23 cellular contexts compared by ENCODE assay signal in the genomic region with DNA sequence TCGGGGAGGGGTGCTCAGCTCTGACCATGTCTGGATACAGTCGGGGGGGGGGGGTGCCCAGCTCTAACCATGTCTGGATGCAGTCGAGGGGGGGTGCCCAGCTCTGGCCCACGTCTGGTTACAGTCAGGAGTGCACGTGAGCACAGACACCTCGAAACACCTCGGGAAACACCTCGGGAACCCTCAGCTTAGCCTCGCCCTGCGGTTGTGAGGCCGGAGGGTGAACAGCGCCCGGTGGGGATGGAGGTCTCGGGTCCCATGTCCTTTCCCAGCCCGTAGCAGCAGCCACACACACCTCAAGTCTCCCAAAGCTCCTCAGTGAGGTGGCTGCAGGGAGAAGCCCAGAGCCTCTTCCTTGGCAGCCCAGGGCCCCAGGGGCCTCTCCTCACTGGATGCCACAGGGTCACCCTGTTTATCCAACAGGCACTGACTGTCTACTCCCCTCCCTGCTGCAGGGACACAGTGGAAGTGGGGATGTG. TPM values are rescaled to one million over a fixed set of nuclear protein-coding genes. Genes with fewer than 3 reads are reported as not detected.
DNase-seq lines count a peak whose midpoint lies in the region; ATAC-seq and TF ChIP-seq lines count a peak whose summit lies in the region.
"Had no signal": no experiment of that assay in that cellular context is flagged by ENCODE, and none has a peak within 500 bp of the region (broad histone marks: within the 10 kb centered on the region; RNA-seq: fewer than 3 reads in every experiment).

No MANE protein-coding gene starts in this region.

- H3K4me3 ChIP-seq in CD8-positive, alpha-beta memory T cell (ENCODE audit: low read length), result peak overlapping the region; percentile 91
- H3K4me3 ChIP-seq in H7 (ENCODE audit: insufficient read depth, low read depth, low read length), result no peak overlapping the region
- H3K4me3 ChIP-seq: breast epithelium, GM12878, ovary, PC-9, SJSA1, testis had no signal

- peaks cover 26% of the 10 kb centered on the region for H3K4me1 Mint-ChIP-seq in activated CD8-positive, alpha-beta memory T cell treated with anti-CD3 and anti-CD28 coated beads, Interleukin-2, amount 10 ng/mL, durations not matched to agents 7 days and 5 days
- peaks cover 16 to 52% (median 19%) of the 10 kb centered on the region in 3 donors for H3K4me1 Mint-ChIP-seq in CD8-positive, alpha-beta memory T cell
- H3K4me1 Mint-ChIP-seq in central memory CD8-positive, alpha-beta T cell, result peaks cover 19% of the 10 kb centered on the region
- peaks cover 17 to 43% of the 10 kb centered on the region in 2 donors for H3K4me1 Mint-ChIP-seq in natural killer cell

- H3K4me1 ChIP-seq in CD8-positive, alpha-beta memory T cell (ENCODE audit: insufficient read depth, low read length), result peaks cover 25% of the 10 kb centered on the region
- H3K4me1 ChIP-seq: SJSA1 had no signal

- ATAC-seq in activated CD8-positive, alpha-beta memory T cell treated with anti-CD3 and anti-CD28 coated beads, Interleukin-2, amount 10 ng/mL, durations not matched to agents 7 days and 5 days, result no peak
- ATAC-seq in central memory CD8-positive, alpha-beta T cell (replicated peaks; ENCODE audit: extremely low read depth, poor library complexity, severe bottlenecking), result no peak
- no peak for ATAC-seq in natural killer cell
- no peak for ATAC-seq in GM21515 (IDR thresholded peaks at IDR 0.05; ENCODE audit: unreplicated experiment)
- ATAC-seq: GM12878; stimulated activated naive B cell treated with anti-CD40 and anti-IgM and Interleukin-4, amounts not matched to agents 10 μg/mL and 1 μg/mL and 100 μg/mL, for 72 hours had no signal

- CTCF ChIA-PET in activated CD8-positive, alpha-beta memory T cell treated with anti-CD3 and anti-CD28 coated beads, Interleukin-2, amount 10 ng/mL, durations not matched to agents 7 days and 5 days (lab: Charles Lee), result interaction anchor here (7.9 kb wide), 1 partner anchor 38 kb away, joined by 74 read pairs; a partner anchor contains a TSS
- CTCF ChIA-PET in CD8-positive, alpha-beta memory T cell (lab: Charles Lee), result interaction anchor here (10.3 kb wide), 1 partner anchor 34 kb away, joined by 158 read pairs; a partner anchor contains a TSS

- H3K36me3 ChIP-seq in CD8-positive, alpha-beta memory T cell (ENCODE audit: insufficient read depth, low read length), result no peaks in the 10 kb centered on the region
- no peaks in the 10 kb centered on the region for H3K36me3 ChIP-seq in H7 (replicated peaks; ENCODE audit: control insufficient read depth, insufficient read depth, low read length)
- H3K36me3 ChIP-seq: breast epithelium, ovary, SJSA1 had no signal

- TF ChIP-seq CTCF in natural killer cell (IDR thresholded peaks at IDR 0.05), result no peak

- no peaks in the 10 kb centered on the region for H3K27me3 Mint-ChIP-seq in activated CD8-positive, alpha-beta memory T cell treated with anti-CD3 and anti-CD28 coated beads, Interleukin-2, amount 10 ng/mL, durations not matched to agents 7 days and 5 days
- H3K27me3 Mint-ChIP-seq in CD8-positive, alpha-beta memory T cell, result no peaks in the 10 kb centered on the region
- no peaks in the 10 kb centered on the region for H3K27me3 Mint-ChIP-seq in central memory CD8-positive, alpha-beta T cell
- H3K27me3 Mint-ChIP-seq in natural killer cell (ENCODE audit: low read depth in 2 of 2), result no peaks in the 10 kb centered on the region
- H3K27me3 Mint-ChIP-seq: IgD-negative memory B cell had no signal

- no peaks in the 10 kb centered on the region for H3K9me3 ChIP-seq in CD8-positive, alpha-beta memory T cell (ENCODE audit: low read length)
- H3K9me3 ChIP-seq: breast epithelium, ovary, SJSA1, testis had no signal

- no peaks in the 10 kb centered on the region for H3K9me3 Mint-ChIP-seq in activated CD8-positive, alpha-beta memory T cell treated with anti-CD3 and anti-CD28 coated beads, Interleukin-2, amount 10 ng/mL, durations not matched to agents 7 days and 5 days (ENCODE audit: low read depth)
- H3K9me3 Mint-ChIP-seq in CD8-positive, alpha-beta memory T cell, result no peaks in the 10 kb centered on the region
- H3K9me3 Mint-ChIP-seq in central memory CD8-positive, alpha-beta T cell, result no peaks in the 10 kb centered on the region
- H3K9me3 Mint-ChIP-seq in natural killer cell, result no peaks in the 10 kb centered on the region
- H3K9me3 Mint-ChIP-seq: dendritic cell treated with granulocyte-macrophage colony-stimulating factor and Interleukin-4, amounts not matched to agents 40 ng/mL and 50 ng/mL, for 4 days; IgD-negative memory B cell; stimulated activated naive B cell treated with anti-CD40 and anti-IgM and Interleukin-4, amounts not matched to agents 10 μg/mL and 1 μg/mL and 100 μg/mL, for 72 hours had no signal

- POLR2A ChIA-PET in CD8-positive, alpha-beta memory T cell (lab: Charles Lee), result interaction anchor here (0.6 to 5.4 kb wide), 3 partner anchors 9 to 94 kb away, joined by 3 to 71 read pairs (median 3); a partner anchor contains a TSS

- H3K4me3 Mint-ChIP-seq in activated CD8-positive, alpha-beta memory T cell treated with anti-CD3 and anti-CD28 coated beads, Interleukin-2, amount 10 ng/mL, durations not matched to agents 7 days and 5 days, result peak overlapping the region; percentile 94
- peak overlapping the region; percentile 80 to 98 (median 87) for H3K4me3 Mint-ChIP-seq in CD8-positive, alpha-beta memory T cell
- H3K4me3 Mint-ChIP-seq in central memory CD8-positive, alpha-beta T cell, result peak overlapping the region; percentile 92
- peak overlapping the region; percentile 96 for H3K4me3 Mint-ChIP-seq in natural killer cell

- intact Hi-C loops in natural killer cell (cut with micrococcal nuclease), result no loop called here

- H3K27ac ChIP-seq in CD8-positive, alpha-beta memory T cell (ENCODE audit: low read depth, low read length), result peak overlapping the region; percentile 31
- H3K27ac ChIP-seq: breast epithelium, C4-2B, ovary, PC-9, SJSA1, testis had no signal

- no peaks in the 10 kb centered on the region for H3K27me3 ChIP-seq in CD8-positive, alpha-beta memory T cell (ENCODE audit: insufficient read depth, low read length, poor library complexity, severe bottlenecking)
- H3K27me3 ChIP-seq in H7 (ENCODE audit: control insufficient read depth, insufficient read depth, low read length), result peaks cover 20% of the 10 kb centered on the region; the same call in 1 of the 2 replicates
- H3K27me3 ChIP-seq: breast epithelium, ovary, testis had no signal

- H3K27ac Mint-ChIP-seq in activated CD8-positive, alpha-beta memory T cell treated with anti-CD3 and anti-CD28 coated beads, Interleukin-2, amount 10 ng/mL, durations not matched to agents 7 days and 5 days, result no peak overlapping the region
- peak overlapping the region in 4 of 8 donors; percentile 29 to 89 (median 86) for H3K27ac Mint-ChIP-seq in CD8-positive, alpha-beta memory T cell
- no peak overlapping the region for H3K27ac Mint-ChIP-seq in central memory CD8-positive, alpha-beta T cell (ENCODE audit: low read depth)
- H3K27ac Mint-ChIP-seq in natural killer cell, result peak overlapping the region in 1 of 2 donors; percentile 63
- H3K27ac Mint-ChIP-seq: IgD-negative memory B cell; stimulated activated naive B cell treated with anti-CD40 and anti-IgM and Interleukin-4, amounts not matched to agents 10 μg/mL and 1 μg/mL and 100 μg/mL, for 72 hours had no signal

- no peak for DNase-seq in activated CD8-positive, alpha-beta memory T cell treated with anti-CD3 and anti-CD28 coated beads, Interleukin-2, amount 10 ng/mL, durations not matched to agents 7 days and 5 days
- DNase-seq in activated CD8-positive, alpha-beta memory T cell treated with anti-CD3 and anti-CD28 coated beads for 24 hours, result no peak
- peak in 1 of 5 donors; percentile 38 for DNase-seq in CD8-positive, alpha-beta memory T cell
- DNase-seq in central memory CD8-positive, alpha-beta T cell (ENCODE audit: low spot score in 2 of 2), result peak in 1 of 2 donors; percentile 7
- peak; percentile 13 for DNase-seq in natural killer cell
- DNase-seq in H7, result no peak
- no peak for DNase-seq in putamen (ENCODE audit: low spot score)
- DNase-seq: DMS153; head of caudate nucleus; NCI-H1694; PC-9; stimulated activated naive B cell treated with anti-CD40 and anti-IgM and Interleukin-4, amounts not matched to agents 10 μg/mL and 1 μg/mL and 100 μg/mL, for 72 hours; testis had no signal

- peaks cover 2% of the 10 kb centered on the region for H3K36me3 Mint-ChIP-seq in activated CD8-positive, alpha-beta memory T cell treated with anti-CD3 and anti-CD28 coated beads, Interleukin-2, amount 10 ng/mL, durations not matched to agents 7 days and 5 days
- H3K36me3 Mint-ChIP-seq in CD8-positive, alpha-beta memory T cell, result peaks cover 0 to 25% (median 0%) of the 10 kb centered on the region in 3 donors
- peaks cover 24% of the 10 kb centered on the region for H3K36me3 Mint-ChIP-seq in central memory CD8-positive, alpha-beta T cell (ENCODE audit: insufficient read depth)
- H3K36me3 Mint-ChIP-seq in natural killer cell, result no peaks in the 10 kb centered on the region
- H3K36me3 Mint-ChIP-seq: IgD-negative memory B cell; stimulated activated naive B cell treated with anti-CD40 and anti-IgM and Interleukin-4, amounts not matched to agents 10 μg/mL and 1 μg/mL and 100 μg/mL, for 72 hours had no signal

RNA-seq across cellular contexts. Expression of a gene that starts 2.1 kb away (rescaled TPM):
- total RNA-seq in activated CD8-positive, alpha-beta memory T cell treated with anti-CD3 and anti-CD28 coated beads, Interleukin-2, amount 10 ng/mL, durations not matched to agents 7 days and 5 days, result 100 to 1,000 TPM in 1 of 2 experiments, 10 to 100 TPM in 1; 96.2 to 198 TPM
- 10 to 100 TPM; 54.2 to 59.4 TPM for total RNA-seq in CD8-positive, alpha-beta memory T cell
- 267 TPM for polyA plus RNA-seq in CD8-positive, alpha-beta memory T cell
- 100 to 1,000 TPM; 619 to 690 (median 666) TPM for total RNA-seq in natural killer cell
- total RNA-seq in H7 (2014; rRNA removed; shearing (Covaris generic)), result 39.5 and 44.9 TPM in 2 replicates

RNA-seq across cellular contexts. Expression of a gene that starts 18.7 kb away (rescaled TPM):
- total RNA-seq in activated CD8-positive, alpha-beta memory T cell treated with anti-CD3 and anti-CD28 coated beads, Interleukin-2, amount 10 ng/mL, durations not matched to agents 7 days and 5 days, result under 1 TPM; 0.09 to 0.18 TPM
- total RNA-seq in CD8-positive, alpha-beta memory T cell, result not detected
- polyA plus RNA-seq in CD8-positive, alpha-beta memory T cell, result 1.1 TPM
- total RNA-seq in natural killer cell, result under 1 TPM in 2 of 3 donors, not detected in 1; 0.29 to 0.56 TPM
- total RNA-seq in H7 (2014; rRNA removed; shearing (Covaris generic)), result 2.1 and 3.6 TPM in 2 replicates
- total RNA-seq: A673 had no signal
- polyA plus RNA-seq: IgD-negative memory B cell had no signal

RNA-seq across cellular contexts. Expression of a gene that starts 29.1 kb away (rescaled TPM):
- total RNA-seq in activated CD8-positive, alpha-beta memory T cell treated with anti-CD3 and anti-CD28 coated beads, Interleukin-2, amount 10 ng/mL, durations not matched to agents 7 days and 5 days, result 10 to 100 TPM; 33.0 to 79.4 TPM
- total RNA-seq in CD8-positive, alpha-beta memory T cell, result 10 to 100 TPM; 25.3 to 26.4 TPM
- polyA plus RNA-seq in CD8-positive, alpha-beta memory T cell, result 12.2 TPM
- total RNA-seq in natural killer cell, result 10 to 100 TPM; 15.1 to 21.3 (median 15.1) TPM
- total RNA-seq in H7 (2014; rRNA removed; shearing (Covaris generic)), result 0.83 and 2.2 TPM in 2 replicates
- total RNA-seq: A673, endothelial cell of umbilical vein, SJSA1 had no signal

RNA-seq across cellular contexts. Expression of a gene that starts 37.4 kb away (rescaled TPM):
- 10 to 100 TPM; 26.6 to 31.2 TPM for total RNA-seq in activated CD8-positive, alpha-beta memory T cell treated with anti-CD3 and anti-CD28 coated beads, Interleukin-2, amount 10 ng/mL, durations not matched to agents 7 days and 5 days
- total RNA-seq in CD8-positive, alpha-beta memory T cell, result 10 to 100 TPM; 26.2 to 28.4 TPM
- polyA plus RNA-seq in CD8-positive, alpha-beta memory T cell, result 11.5 TPM
- total RNA-seq in natural killer cell, result 10 to 100 TPM; 21.5 to 25.1 (median 23.4) TPM
- total RNA-seq in H7 (2014; rRNA removed; shearing (Covaris generic)), result 40.9 and 47.5 TPM in 2 replicates

RNA-seq across cellular contexts. Expression of a gene that starts 43.4 kb away (rescaled TPM):
- under 1 TPM in 1 of 2 experiments, not detected in 1; 0.32 TPM for total RNA-seq in activated CD8-positive, alpha-beta memory T cell treated with anti-CD3 and anti-CD28 coated beads, Interleukin-2, amount 10 ng/mL, durations not matched to agents 7 days and 5 days
- under 1 TPM; 0.47 to 0.81 TPM for total RNA-seq in CD8-positive, alpha-beta memory T cell
- polyA plus RNA-seq in CD8-positive, alpha-beta memory T cell, result 0.31 TPM
- total RNA-seq in natural killer cell, result 1 to 10 TPM in 2 of 3 donors, under 1 TPM in 1; 0.66 to 1.5 (median 1.5) TPM
- 56.0 and 62.6 TPM in 2 replicates for total RNA-seq in H7 (2014; rRNA removed; shearing (Covaris generic))
- total RNA-seq: SJSA1 had no signal
- polyA plus RNA-seq: IgD-negative memory B cell had no signal
